9 cellular contexts compared by ENCODE assay signal in the genomic region with DNA sequence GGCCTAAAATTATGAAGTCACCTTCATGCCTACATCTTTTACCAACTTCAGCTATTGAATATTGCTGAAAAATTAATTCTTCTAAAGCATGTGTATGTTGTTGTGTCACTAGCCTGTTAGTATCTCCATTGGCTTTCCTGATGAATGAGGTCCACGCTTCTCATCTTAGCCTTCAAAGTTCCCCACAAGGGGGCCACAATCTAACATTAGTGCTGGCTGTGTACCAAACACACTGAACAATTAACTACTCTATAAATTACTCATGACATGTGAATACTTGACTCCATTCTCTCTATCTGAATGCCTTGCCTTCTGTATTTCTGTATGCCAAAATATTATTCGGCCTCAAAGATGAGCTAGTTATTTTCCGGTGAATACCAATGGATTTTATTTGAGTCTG.
DNase-seq lines count a peak whose midpoint lies in the region; ATAC-seq and TF ChIP-seq lines count a peak whose summit lies in the region.
"Had no signal": no experiment of that assay in that cellular context is flagged by ENCODE, and none has a peak within 500 bp of the region (broad histone marks: within the 10 kb centered on the region; RNA-seq: fewer than 3 reads in every experiment).

No MANE protein-coding gene starts in this region.

- no peaks in the 10 kb centered on the region for H3K9me3 ChIP-seq in OCI-LY7 (ENCODE audit: low read length)
- no peaks in the 10 kb centered on the region for H3K9me3 ChIP-seq in iPS DF 6.9 (ENCODE audit: control insufficient read depth, insufficient read depth, low read length)
- H3K9me3 ChIP-seq: ascending aorta had no signal

- no peak overlapping the region for H3K27ac ChIP-seq in OCI-LY7 (ENCODE audit: low read depth, low read length, poor library complexity, severe bottlenecking)
- no peak overlapping the region for H3K27ac ChIP-seq in iPS DF 6.9 (ENCODE audit: low read length)
- H3K27ac ChIP-seq: ascending aorta had no signal

- no peaks in the 10 kb centered on the region for H3K79me2 ChIP-seq in OCI-LY7 (ENCODE audit: insufficient read depth, low read depth, low read length)

- POLR2A ChIA-PET in OCI-LY7 (lab: Charles Lee) = interaction anchor here (0.6 kb wide), 1 partner anchor 578 kb away, joined by 3 read pairs; no protein-coding TSS in a partner anchor

- WGBS in iPS DF 6.9 (ENCODE audit: insufficient coverage, insufficient read length) = no CpG with 5 or more reads among the region's 3 CpGs

- peak; percentile 84 for ATAC-seq in GM19463 (IDR thresholded peaks at IDR 0.05; ENCODE audit: unreplicated experiment)

- DNase-seq in DMS153 (lab: John Stamatoyannopoulos, UW) (peak; percentile 30), OCI-LY7 (ENCODE audit: low spot score) (peak; percentile 1), iPS DF 6.9 (ENCODE audit: low read depth, low spot score) (peak; percentile 9), T-helper 9 cell (no peak), GM19240 (ENCODE audit: insufficient read length, low spot score) (no peak), activated gamma-delta T cell treated with Interleukin-2 at 50 U/mL for 16 hours (no peak)
- no peak for DNase-seq in effector CD8-positive, alpha-beta T cell (lab: John Stamatoyannopoulos, UW)

- H3K4me3 ChIP-seq in OCI-LY7 (ENCODE audit: low read depth, low read length, poor library complexity, severe bottlenecking) (no peak overlapping the region), iPS DF 6.9 (ENCODE audit: low read length) (no peak overlapping the region)
- H3K4me3 ChIP-seq: ascending aorta had no signal

- no peak overlapping the region for H2AFZ ChIP-seq in OCI-LY7 (ENCODE audit: low read length)

- no TSS peak for BruUV-seq in OCI-LY7 (replicated peaks; lab: Mats Ljungman, UMichigan)

- intact Hi-C loops in OCI-LY7 (cut with micrococcal nuclease; ENCODE audit: unreplicated experiment) = no loop called here

- H3K9me2 ChIP-seq in OCI-LY7 (ENCODE audit: insufficient read depth, low read length) = no peaks in the 10 kb centered on the region

- CTCF ChIA-PET in OCI-LY7 (lab: Charles Lee; ENCODE audit: unreplicated experiment) = no interaction called here

- no peaks in the 10 kb centered on the region for H4K20me1 ChIP-seq in OCI-LY7 (ENCODE audit: insufficient read depth, low read length)

- H3K36me3 ChIP-seq in OCI-LY7 (ENCODE audit: insufficient read depth, low read length) (no peaks in the 10 kb centered on the region), iPS DF 6.9 (ENCODE audit: control insufficient read depth, insufficient read depth, low read length) (no peaks in the 10 kb centered on the region)
- H3K36me3 ChIP-seq: ascending aorta had no signal

- H3K4me1 ChIP-seq in OCI-LY7 (ENCODE audit: insufficient read depth, low read length, poor library complexity, severe bottlenecking) (no peaks in the 10 kb centered on the region), iPS DF 6.9 (ENCODE audit: control insufficient read depth, insufficient read depth, low read length) (no peaks in the 10 kb centered on the region)

- peak; percentile 43 for TF ChIP-seq CTCF in OCI-LY7 (conservative IDR thresholded peaks at IDR 0.05; ENCODE audit: low read length)

- H3K27me3 ChIP-seq in iPS DF 6.9 (ENCODE audit: control insufficient read depth, insufficient read depth, low read length) = no peaks in the 10 kb centered on the region
- H3K27me3 ChIP-seq: ascending aorta had no signal

- no peak overlapping the region for H3K4me2 ChIP-seq in OCI-LY7 (ENCODE audit: low read length)

Comparison
In these comparisons a context has a peak if more than half of its experiments do, and no peak if none do; other contexts are left out.
1. DNase-seq: peak in DMS153 (single experiment), OCI-LY7 (single experiment) and iPS DF 6.9 (single experiment); none in T-helper 9 cell (single experiment), GM19240 (single experiment), activated gamma-delta T cell treated with Interleukin-2 at 50 U/mL for 16 hours (single experiment) and effector CD8-positive, alpha-beta T cell (single experiment).